18 cellular contexts compared by ENCODE assay signal in the genomic region with DNA sequence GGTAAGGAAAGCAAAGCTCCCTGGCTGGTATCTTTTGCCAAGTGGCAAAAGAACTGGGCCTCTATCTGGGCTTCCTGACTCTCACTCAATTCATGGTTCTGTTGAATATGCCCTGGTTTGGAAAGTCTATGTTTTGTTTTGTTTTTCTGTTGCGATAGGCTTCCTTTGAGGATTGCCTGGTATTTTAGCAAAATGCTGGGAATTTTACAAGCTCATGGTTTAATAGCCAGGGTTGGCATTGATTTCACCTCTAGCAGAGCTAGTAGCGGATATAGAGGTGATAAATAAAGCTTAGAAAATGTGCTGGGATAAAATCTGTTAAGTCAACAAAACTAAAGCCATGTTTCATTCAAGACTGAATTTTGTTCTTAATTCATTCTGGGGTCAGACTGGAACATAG.
DNase-seq lines count a peak whose midpoint lies in the region; TF ChIP-seq lines count a peak whose summit lies in the region.
"Had no signal": no experiment of that assay in that cellular context is flagged by ENCODE, and none has a peak within 500 bp of the region (broad histone marks: within the 10 kb centered on the region; RNA-seq: fewer than 3 reads in every experiment).

No MANE protein-coding gene starts in this region.

- no peaks in the 10 kb centered on the region for H3K27me3 Mint-ChIP-seq in CD8-positive, alpha-beta memory T cell

- H3K4me1 Mint-ChIP-seq in CD8-positive, alpha-beta memory T cell = no peaks in the 10 kb centered on the region
- H3K4me1 Mint-ChIP-seq: CD4-positive, alpha-beta memory T cell had no signal

- H3K9me3 Mint-ChIP-seq in CD8-positive, alpha-beta memory T cell = no peaks in the 10 kb centered on the region
- H3K9me3 Mint-ChIP-seq: CD4-positive, alpha-beta memory T cell had no signal

- DNase-seq in astrocyte of the hippocampus (ENCODE audit: low read depth, low spot score) = peak; percentile 75
- DNase-seq in esophagus muscularis mucosa (ENCODE audit: extremely low spot score) = peak; percentile 12
- peak; percentile 73 for DNase-seq in renal cortical epithelial cell (ENCODE audit: low read depth)
- DNase-seq in CD8-positive, alpha-beta memory T cell = no peak
- no peak for DNase-seq in NCI-H1105 treated with DMSO at 0.1 percent for 48 hours (lab: John Stamatoyannopoulos, UW)
- no peak for DNase-seq in NCI-H1417 (lab: John Stamatoyannopoulos, UW)
- DNase-seq in NCI-H1417 treated with DMSO at 0.1 percent for 48 hours (lab: John Stamatoyannopoulos, UW) = no peak
- DNase-seq: 8988T; CD4-positive, alpha-beta memory T cell; DMS 273 treated with DMSO at 0.1 percent for 48 hours; DMS53; DND-41; EL; GM23248 had no signal

- no peak overlapping the region for H3K27ac Mint-ChIP-seq in CD8-positive, alpha-beta memory T cell
- H3K27ac Mint-ChIP-seq: CD4-positive, alpha-beta memory T cell had no signal

- CTCF ChIA-PET in CD8-positive, alpha-beta memory T cell (lab: Charles Lee) = no interaction called here

- no peak overlapping the region for H3K4me3 ChIP-seq in esophagus muscularis mucosa
- no peak overlapping the region for H3K4me3 ChIP-seq in CD8-positive, alpha-beta memory T cell (ENCODE audit: low read length)
- H3K4me3 ChIP-seq: BLaER1, GM23248, HAP-1 had no signal

- POLR2A ChIA-PET in CD8-positive, alpha-beta memory T cell (lab: Charles Lee) = no interaction called here

- TF ChIP-seq POLR2A in esophagus muscularis mucosa (IDR thresholded peaks at IDR 0.05; ENCODE audit: low read depth) = no peak

- TF ChIP-seq EP300 in esophagus muscularis mucosa (IDR thresholded peaks at IDR 0.05) = no peak

- no peaks in the 10 kb centered on the region for H3K36me3 ChIP-seq in esophagus muscularis mucosa
- H3K36me3 ChIP-seq in CD8-positive, alpha-beta memory T cell (ENCODE audit: insufficient read depth, low read length) = no peaks in the 10 kb centered on the region
- H3K36me3 ChIP-seq: BLaER1, HAP-1 had no signal

- intact Hi-C loops in esophagus muscularis mucosa (cut with DNase I) = no loop called here

- H3K9me3 ChIP-seq in esophagus muscularis mucosa = no peaks in the 10 kb centered on the region
- H3K9me3 ChIP-seq in CD8-positive, alpha-beta memory T cell (ENCODE audit: low read length) = no peaks in the 10 kb centered on the region
- H3K9me3 ChIP-seq: BLaER1, HAP-1 had no signal

- peak overlapping the region; percentile 10; the same call in 1 of the 2 replicates for H3K27ac ChIP-seq in 22Rv1
- no peak overlapping the region for H3K27ac ChIP-seq in esophagus muscularis mucosa (replicated peaks in 1 of 4)
- H3K27ac ChIP-seq in CD8-positive, alpha-beta memory T cell (ENCODE audit: low read depth, low read length) = no peak overlapping the region
- H3K27ac ChIP-seq: BLaER1, GM23248 had no signal

- TF ChIP-seq CTCF in 22Rv1 (IDR thresholded peaks at IDR 0.05) = no peak
- no peak for TF ChIP-seq CTCF in esophagus muscularis mucosa (IDR thresholded peaks at IDR 0.05)

- H3K4me1 ChIP-seq in esophagus muscularis mucosa = peaks cover 0 to 7% (median 0%) of the 10 kb centered on the region in 4 donors
- H3K4me1 ChIP-seq in CD8-positive, alpha-beta memory T cell (ENCODE audit: insufficient read depth, low read length) = no peaks in the 10 kb centered on the region
- H3K4me1 ChIP-seq: BLaER1, HAP-1 had no signal

- no peaks in the 10 kb centered on the region for H3K36me3 Mint-ChIP-seq in CD8-positive, alpha-beta memory T cell
- H3K36me3 Mint-ChIP-seq: CD14-positive monocyte; CD4-positive, alpha-beta memory T cell had no signal

- WGBS in esophagus muscularis mucosa = 89% methylated on average over 2 of the region's 2 CpGs

- no peak overlapping the region for H3K4me3 Mint-ChIP-seq in CD8-positive, alpha-beta memory T cell
- H3K4me3 Mint-ChIP-seq: CD14-positive monocyte; CD4-positive, alpha-beta memory T cell had no signal

- H3K27me3 ChIP-seq in esophagus muscularis mucosa = no peaks in the 10 kb centered on the region
- no peaks in the 10 kb centered on the region for H3K27me3 ChIP-seq in CD8-positive, alpha-beta memory T cell (ENCODE audit: insufficient read depth, low read length, poor library complexity, severe bottlenecking)
- H3K27me3 ChIP-seq: BLaER1 had no signal

Comparison
In these comparisons a context has a peak if more than half of its experiments do, and no peak if none do; other contexts are left out.
1. DNase-seq: peak in astrocyte of the hippocampus (single experiment), esophagus muscularis mucosa (single experiment) and renal cortical epithelial cell (single experiment); none in CD8-positive, alpha-beta memory T cell (0 of 5), NCI-H1105 treated with DMSO at 0.1 percent for 48 hours (single experiment), NCI-H1417 (0 of 3) and NCI-H1417 treated with DMSO at 0.1 percent for 48 hours (single experiment).